In genomic region chr1:160607051-160608032, GRCh38 we compare ENCODE assay signal across 8 cellular contexts. TPM values are rescaled to one million over a fixed set of nuclear protein-coding genes. Genes with fewer than 3 reads are reported as not detected.
DNase-seq lines count a peak whose midpoint lies in the region; ATAC-seq, FAIRE-seq and TF ChIP-seq lines count a peak whose summit lies in the region.

No MANE protein-coding gene starts in this region.

- H3K36me3 ChIP-seq in bronchial epithelial cell (ENCODE audit: control insufficient read depth, insufficient read depth, low read length): no peaks in the 10 kb centered on the region
- H3K36me3 ChIP-seq in keratinocyte (ENCODE audit: control insufficient read depth in 2 of 2, extremely low read depth in 1 of 2, insufficient read depth in 2 of 2, low read length in 2 of 2): no peaks in the 10 kb centered on the region

- H4K20me1 ChIP-seq in keratinocyte (ENCODE audit: control insufficient read depth, extremely low read depth, insufficient read depth, low read length): no peaks in the 10 kb centered on the region

- no peak overlapping the region for H3K4me2 ChIP-seq in keratinocyte (ENCODE audit: control insufficient read depth, extremely low read depth, insufficient read depth, low read depth, low read length)

- peak; percentile 70 for TF ChIP-seq CTCF in bronchial epithelial cell (IDR thresholded peaks at IDR 0.05; ENCODE audit: insufficient read depth, low read length, severe bottlenecking)
- TF ChIP-seq CTCF in keratinocyte (optimal IDR thresholded peaks at IDR 0.05 in 1 of 3, IDR thresholded peaks at IDR 0.05 in 1 of 3, conservative IDR thresholded peaks at IDR 0.05 in 1 of 3; ENCODE audit: extremely low read depth in 1 of 3, insufficient read depth in 2 of 3, low read length in 3 of 3): peak; percentile 66 to 84 (median 78)

- H3K9me1 ChIP-seq in keratinocyte (ENCODE audit: control insufficient read depth, extremely low read depth, insufficient read depth, low read length): no peaks in the 10 kb centered on the region

- FAIRE-seq in bronchial epithelial cell (lab: Jason Lieb, UNC): peak; percentile 55
- peak; percentile 88 for FAIRE-seq in keratinocyte (lab: Jason Lieb, UNC)

- H3K27me3 ChIP-seq in bronchial epithelial cell (ENCODE audit: control insufficient read depth, insufficient read depth, low read length): peaks cover 4% of the 10 kb centered on the region
- H3K27me3 ChIP-seq in keratinocyte (ENCODE audit: control insufficient read depth, extremely low read depth, insufficient read depth, low read length): peaks cover 16% of the 10 kb centered on the region

- H3K79me2 ChIP-seq in keratinocyte (ENCODE audit: control insufficient read depth, insufficient read depth, low read length): no peaks in the 10 kb centered on the region

- H2AFZ ChIP-seq in keratinocyte (ENCODE audit: control insufficient read depth, low read length): no peak overlapping the region

- H3K4me3 ChIP-seq in bronchial epithelial cell (ENCODE audit: low read depth, low read length) (no peak overlapping the region), keratinocyte (ENCODE audit: control insufficient read depth in 2 of 3, extremely low read depth in 1 of 3, insufficient read depth in 2 of 3, low read depth in 1 of 3, low read length in 3 of 3) (no peak overlapping the region)

- DNase-seq in AML-193 (lab: John Stamatoyannopoulos, UW) (peak; percentile 69 to 73), NCI-H1694 (lab: John Stamatoyannopoulos, UW) (peak; percentile 100), T-helper 1 cell (peak in 4 of 5 donors; percentile 40 to 87 (median 52)), bronchial epithelial cell (ENCODE audit: low read depth) (peak; percentile 83), keratinocyte (ENCODE audit: low read depth, low spot score) (peak; percentile 36)
- DNase-seq in stimulated activated naive CD4-positive, alpha-beta T cell treated with Interleukin-2 at 50 U/mL for 16 hours (lab: John Stamatoyannopoulos, UW): peak; percentile 42

- ATAC-seq in GM18502 (IDR thresholded peaks at IDR 0.05; ENCODE audit: poor library complexity, unreplicated experiment) (peak; percentile 55), HG02885 (IDR thresholded peaks at IDR 0.05; ENCODE audit: poor library complexity, unreplicated experiment) (peak; percentile 64)

- no peak overlapping the region for H3K27ac ChIP-seq in keratinocyte (ENCODE audit: control insufficient read depth, insufficient read depth, low read length)

- no peaks in the 10 kb centered on the region for H3K9me3 ChIP-seq in keratinocyte (ENCODE audit: control insufficient read depth, low read depth, low read length)

- H3K9ac ChIP-seq in keratinocyte (ENCODE audit: control insufficient read depth, extremely low read depth, insufficient read depth, low read length): no peak overlapping the region

- dilution Hi-C loops in keratinocyte (cut with MboI; ENCODE audit: extremely low pct_ligation_motif_present, low sequenced_read_pairs): loop anchor here (25.0 kb wide), 1 partner anchor 170 kb away; no protein-coding TSS in a partner anchor

- H3K4me1 ChIP-seq in keratinocyte (ENCODE audit: control insufficient read depth, extremely low read depth, insufficient read depth, low read length): no peaks in the 10 kb centered on the region

RNA-seq across cellular contexts. Expression of gene CD84, which starts 28.0 kb away (rescaled TPM):
- not detected in 2 replicates for total RNA-seq in bronchial epithelial cell
- 0.01 TPM in 1 of 3 replicates, not detected in the others for polyA plus RNA-seq in keratinocyte
- polyA plus RNA-seq in keratinocyte (2011; ENCODE audit: low read depth): not detected
- not detected in 2 replicates for polyA plus RNA-seq in keratinocyte (2011; cell fraction: cytosol; rRNA removed)
- not detected in 2 replicates for polyA plus RNA-seq in keratinocyte (2011; cell fraction: nucleus; rRNA removed)
- polyA plus RNA-seq in keratinocyte (2012; ENCODE audit: low replicate concordance): not detected in 2 replicates
- not detected in 3 replicates for polyA minus RNA-seq in keratinocyte
- polyA minus RNA-seq in keratinocyte (2011; cell fraction: cytosol; rRNA and poly(A)+ RNA removed): not detected
- not detected in 2 replicates for polyA minus RNA-seq in keratinocyte (2011; cell fraction: nucleus; rRNA and poly(A)+ RNA removed)

RNA-seq across cellular contexts. Expression of gene SLAMF1, which starts 39.5 kb away (rescaled TPM):
- not detected in 2 replicates for total RNA-seq in bronchial epithelial cell
- polyA plus RNA-seq in keratinocyte: 0.06 TPM in 1 of 3 replicates, not detected in the others
- polyA plus RNA-seq in keratinocyte (2011; ENCODE audit: low read depth): not detected
- not detected in 2 replicates for polyA plus RNA-seq in keratinocyte (2011; cell fraction: cytosol; rRNA removed)
- not detected in 2 replicates for polyA plus RNA-seq in keratinocyte (2011; cell fraction: nucleus; rRNA removed)
- polyA plus RNA-seq in keratinocyte (2012; ENCODE audit: low replicate concordance): not detected in 2 replicates
- polyA minus RNA-seq in keratinocyte: not detected in 3 replicates
- not detected for polyA minus RNA-seq in keratinocyte (2011; cell fraction: cytosol; rRNA and poly(A)+ RNA removed)
- not detected in 2 replicates for polyA minus RNA-seq in keratinocyte (2011; cell fraction: nucleus; rRNA and poly(A)+ RNA removed)

Comparison
In these comparisons a context has a peak if more than half of its experiments do, and no peak if none do; other contexts are left out.
1. DNase-seq: peak in every context shown above with its lines; median percentile 100 in NCI-H1694; 83 in bronchial epithelial cell; 71 in AML-193; 52 in T-helper 1 cell; 42 in stimulated activated naive CD4-positive, alpha-beta T cell treated with Interleukin-2 at 50 U/mL for 16 hours; 36 in keratinocyte.